ENCODE assay signal across 2 cellular contexts in the genomic region with DNA sequence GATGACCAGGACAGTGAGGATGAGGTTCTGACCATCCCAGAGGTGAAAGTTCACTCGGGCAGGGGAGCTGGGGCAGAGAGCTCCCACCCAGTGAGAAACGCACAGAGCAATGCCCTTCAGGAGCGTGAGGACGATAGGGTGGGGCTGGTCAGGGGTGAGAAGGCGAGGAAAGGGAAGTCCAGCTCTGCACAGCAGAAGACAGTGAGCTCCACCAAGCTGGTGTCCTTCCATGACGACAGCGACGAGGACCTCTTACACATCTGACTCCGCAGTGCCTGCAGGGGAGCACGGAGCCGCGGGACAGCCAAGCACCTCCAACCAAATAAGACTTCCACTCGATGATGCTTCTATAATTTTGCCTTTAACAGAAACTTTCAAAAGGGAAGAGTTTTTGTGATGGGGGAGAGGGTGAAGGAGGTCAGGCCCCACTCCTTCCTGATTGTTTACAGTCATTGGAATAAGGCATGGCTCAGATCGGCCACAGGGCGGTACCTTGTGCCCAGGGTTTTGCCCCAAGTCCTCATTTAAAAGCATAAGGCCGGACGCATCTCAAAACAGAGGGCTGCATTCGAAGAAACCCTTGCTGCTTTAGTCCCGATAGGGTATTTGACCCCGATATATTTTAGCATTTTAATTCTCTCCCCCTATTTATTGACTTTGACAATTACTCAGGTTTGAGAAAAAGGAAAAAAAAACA.
TF ChIP-seq lines count a peak whose summit lies in the region.

No MANE protein-coding gene starts in this region.

TF ChIP-seq in A549, 52 proteins besides CTCF, POLR2A, EP300 and RAD21:
- no peak for TF ChIP-seq HOXB5 (CRISPR knock-in tag; IDR thresholded peaks at IDR 0.05)
- no peak for TF ChIP-seq CBX8 (IDR thresholded peaks at IDR 0.05)
- TF ChIP-seq, protein P1, sequence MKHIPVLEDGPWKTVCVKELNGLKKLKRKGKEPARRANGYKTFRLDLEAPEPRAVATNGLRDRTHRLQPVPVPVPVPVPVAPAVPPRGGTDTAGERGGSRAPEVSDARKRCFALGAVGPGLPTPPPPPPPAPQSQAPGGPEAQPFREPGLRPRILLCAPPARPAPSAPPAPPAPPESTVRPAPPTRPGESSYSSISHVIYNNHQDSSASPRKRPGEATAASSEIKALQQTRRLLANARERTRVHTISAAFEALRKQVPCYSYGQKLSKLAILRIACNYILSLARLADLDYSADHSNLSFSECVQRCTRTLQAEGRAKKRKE (CRISPR knock-in tag; IDR thresholded peaks at IDR 0.05; ENCODE audit: low read depth), result no peak
- TF ChIP-seq HOXB13 (CRISPR knock-in tag; IDR thresholded peaks at IDR 0.05; ENCODE audit: low read depth), result no peak
- no peak for TF ChIP-seq ZNF302 (CRISPR knock-in tag; IDR thresholded peaks at IDR 0.05)
- TF ChIP-seq EHMT2 (IDR thresholded peaks at IDR 0.05; ENCODE audit: low read depth), result no peak
- no peak for TF ChIP-seq BHLHE40 (IDR thresholded peaks at IDR 0.05; ENCODE audit: low read depth, low read length)
- no peak for TF ChIP-seq ZSCAN20 (CRISPR knock-in tag; IDR thresholded peaks at IDR 0.05)
- no peak for TF ChIP-seq JUNB (IDR thresholded peaks at IDR 0.05)
- no peak for TF ChIP-seq HDAC2 (IDR thresholded peaks at IDR 0.05)
- TF ChIP-seq TP53 (CRISPR knock-in tag; IDR thresholded peaks at IDR 0.05), result no peak
- TF ChIP-seq POLR2AphosphoS2 (conservative IDR thresholded peaks at IDR 0.05; ENCODE audit: low read length), result no peak
- no peak for TF ChIP-seq NPAS2 (CRISPR knock-in tag; IDR thresholded peaks at IDR 0.05; ENCODE audit: borderline replicate concordance)

TF ChIP-seq in GM12878, 131 proteins besides CTCF, POLR2A, EP300 and RAD21:
- TF ChIP-seq SMAD5 (IDR thresholded peaks at IDR 0.05; ENCODE audit: low read depth) (no peak), IRF4 (IDR thresholded peaks at IDR 0.05; ENCODE audit: low read depth, low read length) (no peak)
